In genomic region chr22:29258407-29259252, GRCh38 we compare ENCODE assay signal across 12 cellular contexts. TPM values are rescaled to one million over a fixed set of nuclear protein-coding genes. Genes with fewer than 3 reads are reported as not detected.
DNase-seq lines count a peak whose midpoint lies in the region; ATAC-seq and TF ChIP-seq lines count a peak whose summit lies in the region.
"Had no signal": no experiment of that assay in that cellular context is flagged by ENCODE, and none has a peak within 500 bp of the region (broad histone marks: within the 10 kb centered on the region; RNA-seq: fewer than 3 reads in every experiment).

No MANE protein-coding gene starts in this region.

- ATAC-seq in GM19452 (IDR thresholded peaks at IDR 0.05; ENCODE audit: unreplicated experiment) (no peak), HG03460 (IDR thresholded peaks at IDR 0.05; ENCODE audit: unreplicated experiment) (no peak)

- H3K36me3 Mint-ChIP-seq in endothelial cell (ENCODE audit: low read depth, unreplicated experiment) (peaks cover under 1% of the 10 kb centered on the region), osteocyte (ENCODE audit: unreplicated experiment) (no peaks in the 10 kb centered on the region)

- H3K27ac Mint-ChIP-seq in endothelial cell (ENCODE audit: unreplicated experiment) = peak overlapping the region; percentile 24
- H3K27ac Mint-ChIP-seq in osteocyte (ENCODE audit: unreplicated experiment) = no peak overlapping the region

- TF ChIP-seq CTCF in GM10248 (IDR thresholded peaks at IDR 0.05; ENCODE audit: control extremely low read depth, extremely low read depth, low read depth, missing control alignments) (no peak), endothelial cell (IDR thresholded peaks at IDR 0.05; ENCODE audit: unreplicated experiment) (no peak), osteocyte (IDR thresholded peaks at IDR 0.05) (no peak)

- CTCF ChIA-PET in GM10248 (lab: Yijun Ruan, JAX) = interaction anchor here (6.5 kb wide), 1 partner anchor 13 kb away, joined by 39 read pairs; no protein-coding TSS in a partner anchor

- no peak overlapping the region for H3K4me3 Mint-ChIP-seq in endothelial cell (ENCODE audit: unreplicated experiment)
- H3K4me3 Mint-ChIP-seq in osteocyte (ENCODE audit: unreplicated experiment) = no peak overlapping the region

- POLR2A ChIA-PET in GM10248 (lab: Yijun Ruan, JAX) = interaction anchor here (1.6 kb wide), 1 partner anchor 55 kb away, joined by 3 read pairs; no protein-coding TSS in a partner anchor

- H3K27me3 Mint-ChIP-seq in endothelial cell (ENCODE audit: unreplicated experiment) (peaks cover 3% of the 10 kb centered on the region), osteocyte (ENCODE audit: unreplicated experiment) (no peaks in the 10 kb centered on the region)

- DNase-seq in GM10248 (ENCODE audit: extremely low spot score) = peak; percentile 17
- DNase-seq in HuH-7 (ENCODE audit: low spot score) = peak; percentile 24
- no peak for DNase-seq in endothelial cell (ENCODE audit: low spot score)
- peak; percentile 80 for DNase-seq in osteocyte (ENCODE audit: extremely low spot score, unreplicated experiment)
- no peak for DNase-seq in nucleus accumbens (lab: John Stamatoyannopoulos, UW)
- DNase-seq: Kasumi-1, NCI-H1105, NCI-H1694, NCI-H510A treated with DMSO at 0.1 percent for 48 hours had no signal

- H3K4me1 Mint-ChIP-seq in endothelial cell (ENCODE audit: unreplicated experiment) (peaks cover 3% of the 10 kb centered on the region), osteocyte (ENCODE audit: unreplicated experiment) (no peaks in the 10 kb centered on the region)

- H3K9me3 Mint-ChIP-seq in endothelial cell (ENCODE audit: unreplicated experiment) = no peaks in the 10 kb centered on the region
- no peaks in the 10 kb centered on the region for H3K9me3 Mint-ChIP-seq in osteocyte (ENCODE audit: unreplicated experiment)

RNA-seq across cellular contexts. Expression of gene RHBDD3, which starts 9.2 kb away (rescaled TPM):
- total RNA-seq in endothelial cell (ENCODE audit: unreplicated experiment) = 56.5 TPM
- total RNA-seq in osteocyte = 41.0 and 45.8 TPM in 2 replicates

RNA-seq across cellular contexts. Expression of gene EWSR1, which starts 9.4 kb away (rescaled TPM):
- total RNA-seq in endothelial cell (ENCODE audit: unreplicated experiment) = 307 TPM
- total RNA-seq in osteocyte = 218 and 228 TPM in 2 replicates

RNA-seq across cellular contexts. Expression of gene GAS2L1, which starts 47.8 kb away (rescaled TPM):
- 33.6 TPM for total RNA-seq in endothelial cell (ENCODE audit: unreplicated experiment)
- 21.6 and 22.3 TPM in 2 replicates for total RNA-seq in osteocyte

RNA-seq across cellular contexts. Expression of gene EMID1, which starts 52.9 kb away (rescaled TPM):
- total RNA-seq in endothelial cell (ENCODE audit: unreplicated experiment) = 25.5 TPM
- total RNA-seq in osteocyte = 0.42 and 0.51 TPM in 2 replicates

RNA-seq across cellular contexts. Expression of gene RASL10A, which starts 56.9 kb away (rescaled TPM):
- total RNA-seq in endothelial cell (ENCODE audit: unreplicated experiment) (30.1 TPM), osteocyte (not detected in 2 replicates)
- total RNA-seq: SJSA1 had no signal

Comparison
In these comparisons a context has a peak if more than half of its experiments do, and no peak if none do; other contexts are left out.
1. DNase-seq: peak in GM10248 (single experiment), HuH-7 (single experiment) and osteocyte (single experiment); none in endothelial cell (single experiment) and nucleus accumbens (0 of 56).